In the genomic region with DNA sequence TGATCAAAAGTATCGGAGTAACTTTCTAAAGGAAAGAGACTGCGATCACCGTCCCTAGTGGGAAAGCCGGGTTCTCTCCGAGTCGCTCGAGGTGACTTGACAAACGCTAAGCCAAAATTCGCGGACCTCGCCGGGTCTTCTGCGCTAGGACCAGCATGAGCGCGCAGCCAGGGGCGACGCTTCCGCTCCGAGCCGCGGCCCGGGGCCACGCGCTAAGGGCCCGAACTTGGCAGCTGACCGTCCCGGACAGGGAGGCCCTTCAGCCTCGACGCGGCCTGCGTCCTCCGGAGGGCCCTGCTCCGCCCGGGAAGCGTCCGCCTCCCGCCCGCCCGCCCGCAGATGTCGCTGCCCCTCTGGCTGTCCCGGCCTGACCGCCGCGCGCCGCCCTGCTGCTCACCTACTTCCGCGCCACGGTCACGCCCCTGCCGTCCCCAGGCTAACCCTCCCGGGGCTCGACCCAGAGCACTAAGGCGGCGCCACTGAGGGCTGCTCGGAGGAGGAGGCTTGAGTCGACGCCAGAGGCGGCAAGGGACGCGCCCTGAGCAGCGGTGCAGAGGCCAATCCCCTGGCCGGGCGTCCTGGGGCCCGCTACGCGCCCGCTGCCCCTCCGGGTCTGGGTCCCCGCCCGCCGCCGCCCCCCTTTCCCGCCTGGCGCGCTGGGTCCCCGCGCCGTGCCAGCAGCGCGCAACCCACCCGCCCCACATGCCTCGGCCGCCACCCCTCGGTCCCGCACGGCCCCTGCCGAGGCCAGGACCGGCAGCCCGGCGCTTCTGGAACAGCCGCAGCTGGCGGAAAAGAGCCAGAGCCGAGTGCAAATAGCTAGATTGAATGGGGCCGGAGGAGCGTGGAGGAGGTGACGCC, we compare ENCODE assay signal across 8 cellular contexts. TPM values are rescaled to one million over a fixed set of nuclear protein-coding genes. Genes with fewer than 3 reads are reported as not detected.
A peak's percentile ranks its signal among the peaks of the same experiment; 100 is the strongest.
DNase-seq lines count a peak whose midpoint lies in the region; ATAC-seq and TF ChIP-seq lines count a peak whose summit lies in the region.

No MANE protein-coding gene starts in this region.

- DNase-seq in GM12864 (ENCODE audit: low read depth) (peak; percentile 53), NAMALWA (ENCODE audit: low spot score) (peak; percentile 87), T-helper 17 cell (peak; percentile 71 to 76 (median 72)), amygdala (lab: John Stamatoyannopoulos, UW) (peak in 46 of 56 donors; percentile 39 to 84 (median 68)), hypothalamus (lab: John Stamatoyannopoulos, UW) (peak in 44 of 51 donors; percentile 39 to 87 (median 70)), gastrocnemius medialis (peak; percentile 76 to 90), middle frontal gyrus (ENCODE audit: extremely low spot score, low spot score) (no peak)

- H3K4me3 Mint-ChIP-seq in T-helper 17 cell, result peak overlapping the region; percentile 82

- H3K36me3 ChIP-seq in HEK293 (ENCODE audit: control insufficient read depth in 2 of 2, insufficient read depth in 1 of 2, low read length in 2 of 2) (peaks cover 0 to 15% of the 10 kb centered on the region in 2 experiments; a peak in 1 of 3 replicates), gastrocnemius medialis (no peaks in the 10 kb centered on the region)

- H3K27ac ChIP-seq in HEK293 (ENCODE audit: extremely low read depth, low read depth, low read length) (peak overlapping the region; percentile 92), gastrocnemius medialis (peak overlapping the region; percentile 95 to 99 (median 98))

- in situ Hi-C loops in gastrocnemius medialis (cut with MboI; ENCODE audit: low sequenced_read_pairs in 4 of 4), result loop anchor here (25.0 kb wide), 3 partner anchors 180 to 895 kb away; no protein-coding TSS in a partner anchor

- intact Hi-C loops in gastrocnemius medialis (cut with DNase I; ENCODE audit: low total_unique reads), result loop anchor here (1.0 to 10.0 kb wide), 11 partner anchors 34 to 868 kb away; a partner anchor contains a TSS

- H3K27me3 Mint-ChIP-seq in T-helper 17 cell, result no peaks in the 10 kb centered on the region

- TF ChIP-seq POLR2A in gastrocnemius medialis (IDR thresholded peaks at IDR 0.05), result peak; percentile 6 to 47

- H3K4me1 ChIP-seq in HEK293 (ENCODE audit: control insufficient read depth, insufficient read depth, low read length) (peaks cover 5% of the 10 kb centered on the region), gastrocnemius medialis (peaks cover 36 to 37% of the 10 kb centered on the region in 2 donors)

- peaks cover 14% of the 10 kb centered on the region for H3K4me1 Mint-ChIP-seq in T-helper 17 cell

- POLR2A ChIA-PET in HEK293 (lab: Yijun Ruan, JAX), result interaction anchor here (0.5 to 2.8 kb wide), 17 partner anchors 13 to 378 kb away, joined by 3 to 18 read pairs (median 4); no protein-coding TSS in a partner anchor

- H3K4me3 ChIP-seq in GM12864 (ENCODE audit: low read depth, low read length) (peak overlapping the region; percentile 74), HEK293 (ENCODE audit: low read depth, low read length) (peak overlapping the region; percentile 55), gastrocnemius medialis (peak overlapping the region; percentile 66 to 93 (median 82))

- H3K27ac Mint-ChIP-seq in T-helper 17 cell, result no peak overlapping the region

- CTCF ChIA-PET in HEK293 (lab: Yijun Ruan, JAX), result interaction anchor here (0.5 to 1.1 kb wide), 7 partner anchors 117 to 428 kb away, joined by 3 to 6 read pairs (median 4); no protein-coding TSS in a partner anchor

- no peaks in the 10 kb centered on the region for H3K27me3 ChIP-seq in gastrocnemius medialis

- TF ChIP-seq CTCF in GM12864 (IDR thresholded peaks at IDR 0.05; ENCODE audit: low read depth, low read length, missing control alignments), result no peak
- TF ChIP-seq CTCF in HEK293 (tag by site-specific recombination; IDR thresholded peaks at IDR 0.05), result peak; percentile 69
- peak in 2 of 5 experiments; percentile 16 to 41 for TF ChIP-seq CTCF in gastrocnemius medialis (IDR thresholded peaks at IDR 0.05 in 4 of 5, conservative IDR thresholded peaks at IDR 0.05 in 1 of 5)

- peaks cover 3% of the 10 kb centered on the region for H3K36me3 Mint-ChIP-seq in T-helper 17 cell (ENCODE audit: low read depth)

- ATAC-seq in T-helper 17 cell, result peak; percentile 46
- peak; percentile 44 to 54 for ATAC-seq in gastrocnemius medialis

- H3K9me3 ChIP-seq in HEK293 (ENCODE audit: control insufficient read depth, insufficient read depth, low read depth, low read length) (no peaks in the 10 kb centered on the region), T-helper 17 cell (ENCODE audit: control insufficient read depth, low read length, poor library complexity, severe bottlenecking) (no peaks in the 10 kb centered on the region), gastrocnemius medialis (no peaks in the 10 kb centered on the region)

TF ChIP-seq in HEK293, 187 proteins besides CTCF, POLR2A, EP300 and RAD21 (continues in another document):
- TF ChIP-seq, protein P1, sequence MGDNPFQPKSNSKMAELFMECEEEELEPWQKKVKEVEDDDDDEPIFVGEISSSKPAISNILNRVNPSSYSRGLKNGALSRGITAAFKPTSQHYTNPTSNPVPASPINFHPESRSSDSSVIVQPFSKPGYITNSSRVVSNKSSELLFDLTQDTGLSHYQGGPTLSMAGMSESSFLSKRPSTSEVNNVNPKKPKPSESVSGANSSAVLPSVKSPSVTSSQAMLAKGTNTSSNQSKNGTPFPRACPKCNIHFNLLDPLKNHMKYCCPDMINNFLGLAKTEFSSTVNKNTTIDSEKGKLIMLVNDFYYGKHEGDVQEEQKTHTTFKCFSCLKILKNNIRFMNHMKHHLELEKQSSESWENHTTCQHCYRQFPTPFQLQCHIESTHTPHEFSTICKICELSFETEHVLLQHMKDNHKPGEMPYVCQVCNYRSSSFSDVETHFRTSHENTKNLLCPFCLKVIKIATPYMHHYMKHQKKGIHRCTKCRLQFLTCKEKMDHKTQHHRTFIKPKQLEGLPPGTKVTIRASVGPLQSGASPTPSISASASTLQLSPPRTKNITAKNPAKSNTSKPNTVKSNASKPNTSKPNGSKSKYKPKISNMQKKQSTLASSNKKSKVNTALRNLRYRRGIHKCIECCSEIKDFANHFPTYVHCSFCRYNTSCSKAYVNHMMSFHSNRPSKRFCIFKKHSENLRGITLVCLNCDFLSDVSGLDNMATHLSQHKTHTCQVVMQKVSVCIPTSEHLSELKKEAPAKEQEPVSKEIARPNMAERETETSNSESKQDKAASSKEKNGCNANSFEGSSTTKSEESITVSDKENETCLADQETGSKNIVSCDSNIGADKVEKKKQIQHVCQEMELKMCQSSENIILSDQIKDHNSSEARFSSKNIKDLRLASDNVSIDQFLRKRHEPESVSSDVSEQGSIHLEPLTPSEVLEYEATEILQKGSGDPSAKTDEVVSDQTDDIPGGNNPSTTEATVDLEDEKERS (tag by site-specific recombination; IDR thresholded peaks at IDR 0.05), result no peak; the same call in 1 of the 2 replicates
- TF ChIP-seq, protein P2, sequence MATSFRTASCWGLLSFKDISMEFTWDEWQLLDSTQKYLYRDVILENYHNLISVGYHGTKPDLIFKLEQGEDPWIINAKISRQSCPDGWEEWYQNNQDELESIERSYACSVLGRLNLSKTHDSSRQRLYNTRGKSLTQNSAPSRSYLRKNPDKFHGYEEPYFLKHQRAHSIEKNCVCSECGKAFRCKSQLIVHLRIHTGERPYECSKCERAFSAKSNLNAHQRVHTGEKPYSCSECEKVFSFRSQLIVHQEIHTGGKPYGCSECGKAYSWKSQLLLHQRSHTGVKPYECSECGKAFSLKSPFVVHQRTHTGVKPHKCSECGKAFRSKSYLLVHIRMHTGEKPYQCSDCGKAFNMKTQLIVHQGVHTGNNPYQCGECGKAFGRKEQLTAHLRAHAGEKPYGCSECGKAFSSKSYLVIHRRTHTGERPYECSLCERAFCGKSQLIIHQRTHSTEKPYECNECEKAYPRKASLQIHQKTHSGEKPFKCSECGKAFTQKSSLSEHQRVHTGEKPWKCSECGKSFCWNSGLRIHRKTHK (tag by site-specific recombination; IDR thresholded peaks at IDR 0.05), result no peak
- TF ChIP-seq SALL2 (tag by site-specific recombination; IDR thresholded peaks at IDR 0.05; ENCODE audit: borderline replicate concordance), result no peak
- no peak for TF ChIP-seq ZNF274 (IDR thresholded peaks at IDR 0.05; ENCODE audit: low read length)
- no peak for TF ChIP-seq ZNF274 (tag by site-specific recombination; IDR thresholded peaks at IDR 0.05; ENCODE audit: borderline replicate concordance)
- no peak for TF ChIP-seq ZNF830 (tag by site-specific recombination; IDR thresholded peaks at IDR 0.05; ENCODE audit: low read depth)
- no peak for TF ChIP-seq ZNF843 (tag by site-specific recombination; IDR thresholded peaks at IDR 0.05)
- TF ChIP-seq IKZF3 (tag by site-specific recombination; IDR thresholded peaks at IDR 0.05), result no peak
- TF ChIP-seq, protein P3, sequence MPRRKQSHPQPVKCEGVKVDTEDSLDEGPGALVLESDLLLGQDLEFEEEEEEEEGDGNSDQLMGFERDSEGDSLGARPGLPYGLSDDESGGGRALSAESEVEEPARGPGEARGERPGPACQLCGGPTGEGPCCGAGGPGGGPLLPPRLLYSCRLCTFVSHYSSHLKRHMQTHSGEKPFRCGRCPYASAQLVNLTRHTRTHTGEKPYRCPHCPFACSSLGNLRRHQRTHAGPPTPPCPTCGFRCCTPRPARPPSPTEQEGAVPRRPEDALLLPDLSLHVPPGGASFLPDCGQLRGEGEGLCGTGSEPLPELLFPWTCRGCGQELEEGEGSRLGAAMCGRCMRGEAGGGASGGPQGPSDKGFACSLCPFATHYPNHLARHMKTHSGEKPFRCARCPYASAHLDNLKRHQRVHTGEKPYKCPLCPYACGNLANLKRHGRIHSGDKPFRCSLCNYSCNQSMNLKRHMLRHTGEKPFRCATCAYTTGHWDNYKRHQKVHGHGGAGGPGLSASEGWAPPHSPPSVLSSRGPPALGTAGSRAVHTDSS (tag by site-specific recombination; IDR thresholded peaks at IDR 0.05), result no peak
- peak; percentile 32 for TF ChIP-seq ZNF335 (tag by site-specific recombination; conservative IDR thresholded peaks at IDR 0.05)
- no peak for TF ChIP-seq ZNF311 (tag by site-specific recombination; IDR thresholded peaks at IDR 0.05; ENCODE audit: borderline replicate concordance)
- no peak for TF ChIP-seq ZNF133 (tag by site-specific recombination; IDR thresholded peaks at IDR 0.05)
- no peak for TF ChIP-seq ZNF596 (tag by site-specific recombination; IDR thresholded peaks at IDR 0.05)

RNA-seq across cellular contexts. Expression of a gene that starts 0.9 kb away (rescaled TPM):
- total RNA-seq in T-helper 17 cell (100 to 1,000 TPM in 1 of 2 donors, 10 to 100 TPM in 1; 95.6 to 107 TPM), gastrocnemius medialis (1 to 10 TPM; 2.9 to 7.0 (median 5.9) TPM)

Comparison
In these comparisons a context has a peak if more than half of its experiments do, and no peak if none do; other contexts are left out.
1. RNA of a gene that starts 0.9 kb away (total RNA-seq): 95.6 to 107 TPM in T-helper 17 cell; 2.9 to 7.0 TPM in gastrocnemius medialis; every median in the first group is over 10 times any median in the second.
2. Peak in every context shown above with its lines, with median percentiles within 50 percentile points of each other: H3K4me3 ChIP-seq.